8 cellular contexts compared by ENCODE assay signal in genomic region chr6:90296346-90297123, GRCh38. TPM values are rescaled to one million over a fixed set of nuclear protein-coding genes. Genes with fewer than 3 reads are reported as not detected.
DNase-seq lines count a peak whose midpoint lies in the region; ATAC-seq and TF ChIP-seq lines count a peak whose summit lies in the region.

TSS of gene BACH2 (minus strand) at chr6:90296843. CDS start at chr6:90008844, 287,999 bp downstream.

- H3K4me2 ChIP-seq in mesendoderm (ENCODE audit: low read length): peak within 1 kb of the TSS; percentile 97

- H3K27ac ChIP-seq in mesendoderm (ENCODE audit: low read depth, low read length): peak within 1 kb of the TSS; percentile 6

- no peak for TF ChIP-seq CTCF in AG10803 (conservative IDR thresholded peaks at IDR 0.05; ENCODE audit: low read length)

- H2BK5ac ChIP-seq in mesendoderm (ENCODE audit: low read length): no peak within 1 kb of the TSS

- peak within 1 kb of the TSS; percentile 91 for H3K56ac ChIP-seq in mesendoderm (ENCODE audit: low read length)

- peak within 1 kb of the TSS; percentile 29 for H2BK120ac ChIP-seq in mesendoderm (ENCODE audit: low read depth, low read length)

- no peaks in the 10 kb centered on the region for H3K9me3 ChIP-seq in endocrine pancreas (ENCODE audit: control insufficient read depth, low read length)

- H3K79me2 ChIP-seq in mesendoderm (ENCODE audit: control insufficient read depth, insufficient read depth, low read length): no peaks in the 10 kb centered on the region

- H3K18ac ChIP-seq in mesendoderm (ENCODE audit: low read length): peak within 1 kb of the TSS; percentile 69

- peak within 1 kb of the TSS; percentile 71 for H3K4ac ChIP-seq in mesendoderm (ENCODE audit: low read depth, low read length)

- H2AK5ac ChIP-seq in mesendoderm (ENCODE audit: low read length): no peak within 1 kb of the TSS

- H3K36me3 ChIP-seq in endocrine pancreas (ENCODE audit: control insufficient read depth, insufficient read depth, low read length) (no peaks in the 10 kb centered on the region), mesendoderm (ENCODE audit: control insufficient read depth, insufficient read depth, low read length) (no peaks in the 10 kb centered on the region)

- no peak within 1 kb of the TSS for H2BK15ac ChIP-seq in mesendoderm (replicated peaks; ENCODE audit: low read depth)

- DNase-seq in AG10803 (ENCODE audit: low read depth) (peak; percentile 50), NCI-H774 (lab: John Stamatoyannopoulos, UW) (peak; percentile 90), mesendoderm (peak; percentile 94)
- DNase-seq in activated CD8-positive, alpha-beta memory T cell treated with anti-CD3 and anti-CD28 coated beads for 4 hours (ENCODE audit: low read depth in 2 of 2): peak; percentile 91 to 94
- DNase-seq in stimulated activated CD8-positive, alpha-beta memory T cell treated with anti-CD3 and anti-CD28 coated beads, Interleukin-12 subunit alpha, Interleukin-12 subunit beta, amount 100 ng/mL, for 24 hours (ENCODE audit: extremely low read depth): peak; percentile 87

- H4K8ac ChIP-seq in mesendoderm (ENCODE audit: low read depth, low read length): no peak within 1 kb of the TSS

- peak; percentile 69 for ATAC-seq in GM19372 (IDR thresholded peaks at IDR 0.05; ENCODE audit: low read depth, unreplicated experiment)
- peak; percentile 72 for ATAC-seq in HG03520 (IDR thresholded peaks at IDR 0.05; ENCODE audit: unreplicated experiment)

- H3K4me3 ChIP-seq in AG10803 (ENCODE audit: low read length): peak within 1 kb of the TSS; percentile 51
- H3K4me3 ChIP-seq in endocrine pancreas (ENCODE audit: control insufficient read depth, insufficient read depth, low read length): peak within 1 kb of the TSS; percentile 50
- peak within 1 kb of the TSS; percentile 56 for H3K4me3 ChIP-seq in mesendoderm (ENCODE audit: low read length)

- no peak within 1 kb of the TSS for H4K5ac ChIP-seq in mesendoderm (ENCODE audit: low read length)

- no CpG with 5 or more reads among the region's 112 CpGs for WGBS in mesendoderm (ENCODE audit: extremely low coverage, insufficient coverage, low lambda C conversion rate)

- H3K23ac ChIP-seq in mesendoderm (ENCODE audit: low read length): peak within 1 kb of the TSS; percentile 76

- H3K4me1 ChIP-seq in endocrine pancreas (ENCODE audit: control insufficient read depth, insufficient read depth, low read length) (peaks cover 14% of the 10 kb centered on the region), mesendoderm (ENCODE audit: control insufficient read depth, low read depth, low read length) (no peaks in the 10 kb centered on the region)

- H3K79me1 ChIP-seq in mesendoderm (ENCODE audit: low read length): no peaks in the 10 kb centered on the region

- peak within 1 kb of the TSS; percentile 82 for H3K9ac ChIP-seq in endocrine pancreas (ENCODE audit: control insufficient read depth, insufficient read depth, low read length)
- H3K9ac ChIP-seq in mesendoderm (ENCODE audit: low read length): peak within 1 kb of the TSS; percentile 84

- H3K27me3 ChIP-seq in endocrine pancreas (ENCODE audit: control insufficient read depth, insufficient read depth, low read length) (no peaks in the 10 kb centered on the region), mesendoderm (ENCODE audit: insufficient read depth, low read length, poor library complexity) (peaks cover 10% of the 10 kb centered on the region)

RNA-seq across cellular contexts. Expression of gene BACH2, which starts in this region (rescaled TPM):
- 1.8 TPM for polyA plus RNA-seq in mesendoderm (2013, experiment 1 of 2)
- polyA plus RNA-seq in mesendoderm (2013, experiment 2 of 2): 2.1 TPM

Comparison
In these comparisons a context has a peak if more than half of its experiments do, and no peak if none do; other contexts are left out.
1. Peak in every context shown above with its lines: DNase-seq, ATAC-seq, H3K4me3 ChIP-seq and H3K27ac ChIP-seq.